Comparison of ENCODE assay signal across 8 cellular contexts in genomic region chr6:34526992-34527728, GRCh38.
A peak's percentile ranks its signal among the peaks of the same experiment; 100 is the strongest.
DNase-seq lines count a peak whose midpoint lies in the region; ATAC-seq lines count a peak whose summit lies in the region.

No MANE protein-coding gene starts in this region.

- DNase-seq in Ammon's horn (ENCODE audit: low spot score) (peak; percentile 95), NCI-H524 treated with DMSO at 0.1 percent for 48 hours (lab: John Stamatoyannopoulos, UW) (peak; percentile 56), left kidney (ENCODE audit: low read depth, low spot score) (peak; percentile 96)
- DNase-seq in activated CD4-positive, alpha-beta T cell treated with anti-CD3 and anti-CD28 coated beads for 4 hours, result peak; percentile 97 to 98
- DNase-seq in stimulated activated CD4-positive, alpha-beta T cell treated with anti-CD3 and anti-CD28 coated beads, Interleukin-1b, Interleukin-23, amount 100 ng/mL, for 4 hours (ENCODE audit: low read depth in 2 of 2), result peak; percentile 97 to 98

- ATAC-seq in GM19351 (IDR thresholded peaks at IDR 0.05; ENCODE audit: unreplicated experiment), result peak; percentile 90
- ATAC-seq in HG03520 (IDR thresholded peaks at IDR 0.05; ENCODE audit: unreplicated experiment), result peak; percentile 84

- H3K27ac ChIP-seq in cingulate gyrus (ENCODE audit: low read depth, low read length), result peak overlapping the region; percentile 41

Comparison
In these comparisons a context has a peak if more than half of its experiments do, and no peak if none do; other contexts are left out.
1. Peak in every context shown above with its lines: DNase-seq, ATAC-seq and H3K27ac ChIP-seq.